Comparison of ENCODE assay signal across 22 cellular contexts in the genomic region with DNA sequence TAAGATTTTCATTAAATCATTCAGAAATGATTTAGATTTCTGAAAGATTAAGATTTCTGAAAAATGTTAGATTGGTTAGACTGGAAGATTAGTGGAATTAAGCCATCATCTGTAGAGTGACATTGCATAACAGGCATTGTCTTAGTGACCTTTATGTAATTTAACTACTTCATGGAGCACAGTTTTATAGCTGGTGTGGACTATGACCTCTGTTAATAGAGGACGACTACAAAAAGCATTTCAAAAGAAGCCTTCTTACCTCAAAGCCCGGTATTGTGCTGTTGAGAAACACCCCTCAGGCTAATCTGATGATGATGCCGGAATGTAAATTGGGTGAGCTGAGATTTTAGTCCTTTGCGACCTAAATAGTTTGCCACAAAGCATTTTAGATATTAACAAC. TPM values are rescaled to one million over a fixed set of nuclear protein-coding genes. Genes with fewer than 3 reads are reported as not detected.
DNase-seq lines count a peak whose midpoint lies in the region; ATAC-seq, FAIRE-seq and TF ChIP-seq lines count a peak whose summit lies in the region.
"Had no signal": no experiment of that assay in that cellular context is flagged by ENCODE, and none has a peak within 500 bp of the region (broad histone marks: within the 10 kb centered on the region; RNA-seq: fewer than 3 reads in every experiment).

No MANE protein-coding gene starts in this region.

- H3K4me3 Mint-ChIP-seq in mesothelial cell of epicardium, result no peak overlapping the region
- H3K4me3 Mint-ChIP-seq: GM23338, naive B cell had no signal

- no peak for DNase-seq in D721Med (ENCODE audit: insufficient read length, low spot score)
- DNase-seq in NCI-H526 (lab: John Stamatoyannopoulos, UW), result peak; percentile 29 to 55
- no peak for DNase-seq in mesothelial cell of epicardium (ENCODE audit: low spot score in 2 of 2, unreplicated experiment in 2 of 2)
- DNase-seq in NCI-H774 (lab: John Stamatoyannopoulos, UW), result no peak
- DNase-seq in iPS-NIHi7 (ENCODE audit: extremely low spot score), result no peak
- DNase-seq in NCI-H1417 treated with DMSO at 0.1 percent for 48 hours (lab: John Stamatoyannopoulos, UW), result no peak
- DNase-seq: activated effector memory CD4-positive, alpha-beta T cell treated with Interleukin-2 at 50 U/mL for 16 hours; amniotic stem cell; effector memory CD4-positive, alpha-beta T cell; GF-D8; hippocampal formation; left ventricle myocardium superior; MG63; naive B cell; NCI-H187 treated with DMSO at 0.1 percent for 48 hours; NCI-H524; OCI-M1; stimulated activated CD4-positive, alpha-beta T cell treated with anti-CD3 and anti-CD28 coated beads, Interleukin-4, amount 100 ng/mL, for 1 hour had no signal

- TF ChIP-seq CTCF in D721Med (IDR thresholded peaks at IDR 0.05; ENCODE audit: insufficient read depth, missing control alignments) (no peak), mesothelial cell of epicardium (IDR thresholded peaks at IDR 0.05; ENCODE audit: unreplicated experiment) (no peak)

- peak; percentile 55 for FAIRE-seq in D721Med (lab: Jason Lieb, UNC)

- H3K27me3 Mint-ChIP-seq in mesothelial cell of epicardium (ENCODE audit: low read depth), result no peaks in the 10 kb centered on the region
- H3K27me3 Mint-ChIP-seq: naive B cell had no signal

- ATAC-seq in esophagus mucosa (peak; percentile 20), HG03039 (IDR thresholded peaks at IDR 0.05; ENCODE audit: unreplicated experiment) (no peak)
- ATAC-seq: activated CD4-positive, CD25-positive, alpha-beta regulatory T cell treated with anti-CD3 and anti-CD28 coated beads, Interleukin-2, amount 50 U/mL, for 24 hours; GM23338; left ventricle myocardium superior had no signal

- no peaks in the 10 kb centered on the region for H3K9me3 Mint-ChIP-seq in mesothelial cell of epicardium
- H3K9me3 Mint-ChIP-seq: GM23338 had no signal

- peaks cover 1% of the 10 kb centered on the region for H3K36me3 Mint-ChIP-seq in mesothelial cell of epicardium

- peak overlapping the region; percentile 80 for H3K27ac Mint-ChIP-seq in mesothelial cell of epicardium
- H3K27ac Mint-ChIP-seq: naive B cell had no signal

- peaks cover 69% of the 10 kb centered on the region for H3K4me1 Mint-ChIP-seq in mesothelial cell of epicardium

RNA-seq across cellular contexts. Expression of a gene that starts 55.6 kb away (rescaled TPM):
- 16.9 TPM for total RNA-seq in esophagus mucosa
- total RNA-seq in mesothelial cell of epicardium, result 37.9 to 39.7 TPM (median 38.7 TPM) in 3 replicates

Comparison
In these comparisons a context has a peak if more than half of its experiments do, and no peak if none do; other contexts are left out.
1. DNase-seq: peak in NCI-H526 (2 of 2); none in D721Med (single experiment), mesothelial cell of epicardium (0 of 2), NCI-H774 (single experiment), iPS-NIHi7 (single experiment) and NCI-H1417 treated with DMSO at 0.1 percent for 48 hours (single experiment).